In the genomic region with DNA sequence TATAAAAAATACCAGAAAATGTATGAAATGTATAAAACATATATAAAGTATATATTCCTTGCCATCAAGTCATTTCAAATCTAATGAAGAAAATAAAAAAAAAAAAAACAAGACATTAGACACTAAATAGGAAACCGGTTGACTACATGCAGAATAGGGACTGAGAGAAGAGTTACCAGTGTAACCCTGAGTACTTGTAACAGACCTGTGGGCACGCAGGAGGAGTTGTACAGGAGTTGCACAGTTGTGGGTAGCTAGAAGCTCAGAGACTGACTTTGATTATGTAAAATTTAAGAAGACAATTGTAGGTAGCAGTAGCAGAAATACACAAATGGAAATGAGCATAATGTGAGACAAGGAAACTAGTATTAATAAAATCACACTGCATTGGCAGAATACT, we compare ENCODE assay signal across 18 cellular contexts.
DNase-seq lines count a peak whose midpoint lies in the region; ATAC-seq and TF ChIP-seq lines count a peak whose summit lies in the region.
"Had no signal": no experiment of that assay in that cellular context is flagged by ENCODE, and none has a peak within 500 bp of the region (broad histone marks: within the 10 kb centered on the region; RNA-seq: fewer than 3 reads in every experiment).

No MANE protein-coding gene starts in this region.

- ATAC-seq in right cardiac atrium: no peak
- no peak for ATAC-seq in HG03354 (IDR thresholded peaks at IDR 0.05; ENCODE audit: poor library complexity, severe bottlenecking, unreplicated experiment)

- TF ChIP-seq CTCF in left ventricle myocardium inferior (IDR thresholded peaks at IDR 0.05; ENCODE audit: borderline replicate concordance): no peak
- no peak for TF ChIP-seq CTCF in dorsolateral prefrontal cortex (IDR thresholded peaks at IDR 0.05 in 54 of 56, conservative IDR thresholded peaks at IDR 0.05 in 2 of 56; ENCODE audit: low read depth in 1 of 56, partially characterized antibody in 56 of 56)

- intact Hi-C loops in left ventricle myocardium inferior (cut with micrococcal nuclease): no loop called here
- intact Hi-C loops in right cardiac atrium (cut with DNase I): loop anchor here in 2 of 4 donors (5.0 kb wide), 2 partner anchors 38 to 43 kb away; no protein-coding TSS in a partner anchor
- intact Hi-C loops in dorsolateral prefrontal cortex (cut with DNase I): loop anchor here (5.0 kb wide), 3 partner anchors 48 to 118 kb away; no protein-coding TSS in a partner anchor
- intact Hi-C loops in activated CD4-positive, alpha-beta memory T cell treated with anti-CD3 and anti-CD28 coated beads for 36 hours (cut with micrococcal nuclease): loop anchor here (5.0 kb wide), 1 partner anchor 48 kb away; no protein-coding TSS in a partner anchor

- H3K36me3 Mint-ChIP-seq in activated CD4-positive, alpha-beta memory T cell treated with anti-CD3 and anti-CD28 coated beads for 36 hours: no peaks in the 10 kb centered on the region
- H3K36me3 Mint-ChIP-seq: CD8-positive, alpha-beta memory T cell had no signal

- no peaks in the 10 kb centered on the region for H3K9me3 ChIP-seq in left ventricle myocardium inferior (replicated peaks)
- H3K9me3 ChIP-seq in right cardiac atrium (ENCODE audit: control insufficient read depth, low read length): no peaks in the 10 kb centered on the region
- H3K9me3 ChIP-seq: BLaER1, MG63, SJSA1 had no signal

- H3K27ac ChIP-seq in left ventricle myocardium inferior (replicated peaks): peak overlapping the region; percentile 55
- H3K27ac ChIP-seq in right cardiac atrium (ENCODE audit: low read length): no peak overlapping the region
- peak overlapping the region in 55 of 59 donors; percentile 12 to 91 (median 86) for H3K27ac ChIP-seq in dorsolateral prefrontal cortex
- peak overlapping the region; percentile 82 for H3K27ac ChIP-seq in substantia nigra (ENCODE audit: low read depth, low read length, poor library complexity, severe bottlenecking)
- H3K27ac ChIP-seq: BLaER1, RWPE1, SJSA1 had no signal

- no peaks in the 10 kb centered on the region for H3K36me3 ChIP-seq in left ventricle myocardium inferior
- H3K36me3 ChIP-seq: BLaER1, MG63 had no signal

- no peak for DNase-seq in left ventricle myocardium inferior
- no peak for DNase-seq in right cardiac atrium
- peak; percentile 66 for DNase-seq in NCI-H82 (lab: John Stamatoyannopoulos, UW)
- DNase-seq in dorsolateral prefrontal cortex: no peak
- no peak for DNase-seq in substantia nigra (lab: John Stamatoyannopoulos, UW)
- no peak for DNase-seq in DMS153 (lab: John Stamatoyannopoulos, UW)
- no peak for DNase-seq in activated CD4-positive, alpha-beta memory T cell treated with anti-CD3 and anti-CD28 coated beads for 36 hours
- DNase-seq: CD8-positive, alpha-beta memory T cell; GF-D8; Karpas-422; MG63; NCI-H1092 treated with DMSO at 0.1 percent for 48 hours; NCI-H1694; NCI-H2227 treated with DMSO at 0.1 percent for 48 hours had no signal

- H3K27me3 ChIP-seq in left ventricle myocardium inferior (ENCODE audit: low read depth): no peaks in the 10 kb centered on the region
- no peaks in the 10 kb centered on the region for H3K27me3 ChIP-seq in right cardiac atrium (ENCODE audit: control insufficient read depth, insufficient read depth)
- no peaks in the 10 kb centered on the region for H3K27me3 ChIP-seq in dorsolateral prefrontal cortex
- H3K27me3 ChIP-seq: BLaER1, MG63, SJSA1 had no signal

- peaks cover 6% of the 10 kb centered on the region for H3K4me1 Mint-ChIP-seq in activated CD4-positive, alpha-beta memory T cell treated with anti-CD3 and anti-CD28 coated beads for 36 hours (ENCODE audit: low read depth)
- H3K4me1 Mint-ChIP-seq: CD8-positive, alpha-beta memory T cell had no signal

- H3K4me1 ChIP-seq in left ventricle myocardium inferior (peaks cover 98% of the 10 kb centered on the region), right cardiac atrium (ENCODE audit: control insufficient read depth, insufficient read depth, low read length) (peaks cover 6% of the 10 kb centered on the region)
- H3K4me1 ChIP-seq: BLaER1 had no signal

- no peaks in the 10 kb centered on the region for H3K27me3 Mint-ChIP-seq in activated CD4-positive, alpha-beta memory T cell treated with anti-CD3 and anti-CD28 coated beads for 36 hours

- POLR2A ChIA-PET in activated CD4-positive, alpha-beta memory T cell treated with anti-CD3 and anti-CD28 coated beads for 36 hours (lab: Charles Lee): no interaction called here

- no peak overlapping the region for H3K4me3 Mint-ChIP-seq in activated CD4-positive, alpha-beta memory T cell treated with anti-CD3 and anti-CD28 coated beads for 36 hours
- H3K4me3 Mint-ChIP-seq: CD8-positive, alpha-beta memory T cell had no signal

- WGBS in right cardiac atrium: 59% methylated on average over 2 of the region's 2 CpGs

- H3K9me3 Mint-ChIP-seq in activated CD4-positive, alpha-beta memory T cell treated with anti-CD3 and anti-CD28 coated beads for 36 hours: no peaks in the 10 kb centered on the region
- H3K9me3 Mint-ChIP-seq: CD8-positive, alpha-beta memory T cell had no signal

- CTCF ChIA-PET in activated CD4-positive, alpha-beta memory T cell treated with anti-CD3 and anti-CD28 coated beads for 36 hours (lab: Charles Lee): interaction anchor here (0.6 to 1.2 kb wide), 2 partner anchors 162 to 178 kb away, joined by 3 to 4 read pairs; no protein-coding TSS in a partner anchor

- no peak overlapping the region for H3K4me3 ChIP-seq in left ventricle myocardium inferior
- no peak overlapping the region for H3K4me3 ChIP-seq in right cardiac atrium (ENCODE audit: low read length)
- H3K4me3 ChIP-seq in dorsolateral prefrontal cortex: no peak overlapping the region
- H3K4me3 ChIP-seq: BLaER1, MG63, SJSA1 had no signal

- no peak overlapping the region for H3K27ac Mint-ChIP-seq in activated CD4-positive, alpha-beta memory T cell treated with anti-CD3 and anti-CD28 coated beads for 36 hours
- H3K27ac Mint-ChIP-seq: CD8-positive, alpha-beta memory T cell had no signal
